ENCODE assay signal across 26 cellular contexts in the genomic region with DNA sequence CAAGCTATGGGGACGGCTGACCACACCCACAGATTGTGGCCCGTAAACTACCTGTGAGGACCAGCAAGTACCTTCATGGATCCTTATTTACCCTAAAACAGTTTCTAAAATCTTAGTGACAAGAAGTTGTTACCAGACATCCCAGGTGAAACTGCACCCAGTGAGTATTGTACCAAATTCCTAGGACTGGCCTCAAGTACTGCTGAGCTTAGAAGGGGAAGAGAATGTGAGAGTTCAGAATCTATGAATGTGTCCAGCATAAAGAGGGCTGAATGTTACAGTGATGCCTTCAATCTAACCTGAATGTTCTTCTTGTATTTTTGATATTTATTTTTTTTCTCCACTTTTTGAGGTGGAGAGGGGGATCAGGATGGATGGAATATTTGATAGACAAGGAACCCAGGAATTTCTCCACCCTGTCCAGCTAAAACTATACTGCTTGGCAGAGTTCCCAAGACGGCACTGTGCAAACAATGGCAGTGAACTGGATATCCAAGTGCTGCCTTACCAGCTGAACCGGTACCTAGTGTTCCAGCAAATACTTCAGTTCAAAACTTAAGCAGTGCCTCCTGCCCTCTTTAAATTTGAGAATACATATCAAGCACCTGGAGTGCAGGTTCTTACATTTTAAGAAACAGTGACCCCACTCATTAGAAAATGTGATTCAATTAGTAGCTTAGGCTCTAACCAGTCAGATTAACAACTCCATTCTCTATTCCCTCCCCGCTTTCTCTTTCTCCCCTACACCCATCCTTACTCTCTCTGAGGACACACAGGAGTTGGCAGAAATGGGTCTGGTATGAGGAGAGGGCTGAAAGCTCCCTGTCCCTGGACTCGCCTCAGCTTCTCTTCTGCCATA.
DNase-seq lines count a peak whose midpoint lies in the region; ATAC-seq and TF ChIP-seq lines count a peak whose summit lies in the region.
"Had no signal": no experiment of that assay in that cellular context is flagged by ENCODE, and none has a peak within 500 bp of the region (broad histone marks: within the 10 kb centered on the region; RNA-seq: fewer than 3 reads in every experiment).

No MANE protein-coding gene starts in this region.

- no peaks in the 10 kb centered on the region for H3K36me3 ChIP-seq in RWPE2 (ENCODE audit: low read depth)
- no peaks in the 10 kb centered on the region for H3K36me3 ChIP-seq in lower lobe of right lung
- no peaks in the 10 kb centered on the region for H3K36me3 ChIP-seq in thyroid gland
- H3K36me3 ChIP-seq: ascending aorta, heart right ventricle had no signal

- no peaks in the 10 kb centered on the region for H3K4me1 Mint-ChIP-seq in T-helper 2 cell treated with Interferon-gamma antibody and Interleukin-4, amounts not matched to agents 5 μg/mL and 100 μg/mL, for 36 hours (ENCODE audit: low read depth)
- H3K4me1 Mint-ChIP-seq: central memory CD8-positive, alpha-beta T cell; neural crest cell had no signal

- H3K27ac Mint-ChIP-seq in T-helper 2 cell treated with Interferon-gamma antibody and Interleukin-4, amounts not matched to agents 5 μg/mL and 100 μg/mL, for 36 hours = no peak overlapping the region
- H3K27ac Mint-ChIP-seq: activated CD4-positive, alpha-beta memory T cell treated with anti-CD3 and anti-CD28 coated beads for 36 hours; activated naive CD8-positive, alpha-beta T cell; activated T-helper 2 cell treated with anti-CD3 and anti-CD28 coated beads, Interferon-gamma antibody, Interleukin-2, Interleukin-4, amounts not matched to agents 10 μg/mL and 5 μg/mL and 100 μg/mL, durations not matched to agents 14 hours and 24 hours and 36 hours; GM23338; mesothelial cell of epicardium had no signal

- no peaks in the 10 kb centered on the region for H3K27me3 ChIP-seq in RWPE2 (ENCODE audit: insufficient read depth, poor library complexity, severe bottlenecking)
- no peaks in the 10 kb centered on the region for H3K27me3 ChIP-seq in lower lobe of right lung (ENCODE audit: low read depth)
- H3K27me3 ChIP-seq in thyroid gland = no peaks in the 10 kb centered on the region
- H3K27me3 ChIP-seq: ascending aorta, heart right ventricle had no signal

- DNase-seq in NCI-H2171 treated with DMSO at 0.1 percent for 48 hours (lab: John Stamatoyannopoulos, UW) (peak; percentile 16), NCI-H2171 (lab: John Stamatoyannopoulos, UW) (no peak), RWPE2 (ENCODE audit: low spot score) (no peak), lower lobe of right lung (peak; percentile 56), thyroid gland (peak; percentile 90 to 92), NCI-H128 (lab: John Stamatoyannopoulos, UW; ENCODE audit: unreplicated experiment) (no peak), coronary artery (ENCODE audit: low spot score) (no peak)
- DNase-seq in T-helper 2 cell treated with Interferon-gamma antibody and Interleukin-4, amounts not matched to agents 5 μg/mL and 100 μg/mL, for 36 hours (ENCODE audit: low spot score) = no peak
- DNase-seq: 8988T; activated CD4-positive, alpha-beta memory T cell treated with anti-CD3 and anti-CD28 coated beads for 36 hours; activated CD8-positive, alpha-beta memory T cell treated with anti-CD3 and anti-CD28 coated beads, Interleukin-2, amount 50 U/mL, for 48 hours; DMS79; heart right ventricle; NCI-H1436; stimulated activated CD8-positive, alpha-beta memory T cell treated with anti-CD3 and anti-CD28 coated beads, Interleukin-4, amount 100 ng/mL, for 48 hours; trophoblast cell had no signal

- peaks cover 22% of the 10 kb centered on the region for H3K9me3 Mint-ChIP-seq in T-helper 2 cell treated with Interferon-gamma antibody and Interleukin-4, amounts not matched to agents 5 μg/mL and 100 μg/mL, for 36 hours
- H3K9me3 Mint-ChIP-seq: GM23338, neural crest cell had no signal

- H3K4me1 ChIP-seq in RWPE2 (ENCODE audit: insufficient read depth, poor library complexity, severe bottlenecking) (no peaks in the 10 kb centered on the region), lower lobe of right lung (peaks cover 4% of the 10 kb centered on the region), thyroid gland (peaks cover 14 to 47% of the 10 kb centered on the region in 2 donors)
- H3K4me1 ChIP-seq: ascending aorta, heart right ventricle had no signal

- H3K27ac ChIP-seq in RWPE2 (ENCODE audit: poor library complexity, severe bottlenecking) = no peak overlapping the region
- H3K27ac ChIP-seq in lower lobe of right lung = peak overlapping the region; percentile 57
- H3K27ac ChIP-seq in thyroid gland = peak overlapping the region; percentile 81 to 90 (median 85)
- no peak overlapping the region for H3K27ac ChIP-seq in coronary artery
- H3K27ac ChIP-seq: ascending aorta, epithelial cell of prostate, heart right ventricle had no signal

- H3K36me3 Mint-ChIP-seq in T-helper 2 cell treated with Interferon-gamma antibody and Interleukin-4, amounts not matched to agents 5 μg/mL and 100 μg/mL, for 36 hours (ENCODE audit: low read depth) = no peaks in the 10 kb centered on the region
- H3K36me3 Mint-ChIP-seq: activated CD4-positive, alpha-beta memory T cell treated with anti-CD3 and anti-CD28 coated beads for 36 hours; activated naive CD8-positive, alpha-beta T cell; mesothelial cell of epicardium had no signal

- H3K4me3 ChIP-seq in RWPE2 (ENCODE audit: severe bottlenecking) (no peak overlapping the region), lower lobe of right lung (no peak overlapping the region), thyroid gland (replicated peaks in 1 of 3) (no peak overlapping the region), coronary artery (no peak overlapping the region)
- H3K4me3 ChIP-seq: ascending aorta, GM23338, heart right ventricle, K562 had no signal

- no peak for TF ChIP-seq POLR2A in thyroid gland (IDR thresholded peaks at IDR 0.05)

- no peaks in the 10 kb centered on the region for H3K27me3 Mint-ChIP-seq in T-helper 2 cell treated with Interferon-gamma antibody and Interleukin-4, amounts not matched to agents 5 μg/mL and 100 μg/mL, for 36 hours (ENCODE audit: low read depth)
- H3K27me3 Mint-ChIP-seq: activated CD4-positive, alpha-beta memory T cell treated with anti-CD3 and anti-CD28 coated beads for 36 hours; activated naive CD8-positive, alpha-beta T cell; central memory CD8-positive, alpha-beta T cell had no signal

- H3K9me3 ChIP-seq in RWPE2 (ENCODE audit: severe bottlenecking) (no peaks in the 10 kb centered on the region), lower lobe of right lung (no peaks in the 10 kb centered on the region), thyroid gland (no peaks in the 10 kb centered on the region)
- H3K9me3 ChIP-seq: ascending aorta had no signal

- intact Hi-C loops in lower lobe of right lung (cut with DNase I) (no loop called here), thyroid gland (cut with DNase I) (no loop called here)

- WGBS in thyroid gland, 2 donors = 39 to 52% methylated on average over 6 of the region's 6 CpGs

- ATAC-seq in RWPE2 (ENCODE audit: low read depth) (peak; percentile 68), lower lobe of right lung (peak; percentile 93 to 97)
- ATAC-seq: GM23338, heart right ventricle, K562, Right ventricle myocardium inferior had no signal

- no peak overlapping the region for H3K4me3 Mint-ChIP-seq in T-helper 2 cell treated with Interferon-gamma antibody and Interleukin-4, amounts not matched to agents 5 μg/mL and 100 μg/mL, for 36 hours
- H3K4me3 Mint-ChIP-seq: activated CD4-positive, alpha-beta memory T cell treated with anti-CD3 and anti-CD28 coated beads for 36 hours; activated naive CD8-positive, alpha-beta T cell; central memory CD8-positive, alpha-beta T cell; GM23338; mesothelial cell of epicardium; neural crest cell had no signal

- no peak for TF ChIP-seq CTCF in RWPE2 (IDR thresholded peaks at IDR 0.05; ENCODE audit: poor library complexity, severe bottlenecking)
- TF ChIP-seq CTCF in lower lobe of right lung (IDR thresholded peaks at IDR 0.05) = no peak
- peak in 1 of 6 experiments; percentile 9 for TF ChIP-seq CTCF in thyroid gland (IDR thresholded peaks at IDR 0.05)
- TF ChIP-seq CTCF in coronary artery (IDR thresholded peaks at IDR 0.05) = no peak

Comparison
In these comparisons a context has a peak if more than half of its experiments do, and no peak if none do; other contexts are left out.
1. DNase-seq: peak in NCI-H2171 treated with DMSO at 0.1 percent for 48 hours (single experiment), lower lobe of right lung (single experiment) and thyroid gland (2 of 2); none in NCI-H2171 (single experiment), RWPE2 (single experiment), T-helper 2 cell treated with Interferon-gamma antibody and Interleukin-4, amounts not matched to agents 5 μg/mL and 100 μg/mL, for 36 hours (single experiment), NCI-H128 (single experiment) and coronary artery (single experiment).
2. H3K27ac ChIP-seq: peak in lower lobe of right lung (single experiment) and thyroid gland (3 of 3); none in RWPE2 (single experiment) and coronary artery (0 of 2).